Comparison of ENCODE assay signal across 8 cellular contexts in genomic region chr19:17554968-17555479, GRCh38. TPM values are rescaled to one million over a fixed set of nuclear protein-coding genes. Genes with fewer than 3 reads are reported as not detected.
A peak's percentile ranks its signal among the peaks of the same experiment; 100 is the strongest.
DNase-seq lines count a peak whose midpoint lies in the region; ATAC-seq and TF ChIP-seq lines count a peak whose summit lies in the region.

No MANE protein-coding gene starts in this region.

- TF ChIP-seq POLR2A in prostate gland (IDR thresholded peaks at IDR 0.05), result no peak

- no peak overlapping the region for H3K9ac ChIP-seq in NT2/D1 (ENCODE audit: insufficient read length, low read depth)

- ATAC-seq in HG02759 (IDR thresholded peaks at IDR 0.05; ENCODE audit: unreplicated experiment) (no peak), HG03439 (IDR thresholded peaks at IDR 0.05; ENCODE audit: unreplicated experiment) (no peak)

- peak overlapping the region; percentile 64 for H3K4me3 ChIP-seq in GM06990 (replicated peaks; ENCODE audit: low read depth, low read length)
- H3K4me3 ChIP-seq in NT2/D1 (ENCODE audit: insufficient read length, low read depth), result peak overlapping the region; percentile 99
- peak overlapping the region; percentile 86 for H3K4me3 ChIP-seq in epithelial cell of esophagus (ENCODE audit: low read length)
- H3K4me3 ChIP-seq in prostate gland, result peak overlapping the region; percentile 92 to 95

- H3K4me1 ChIP-seq in NT2/D1 (ENCODE audit: insufficient read depth, insufficient read length), result peaks cover 9% of the 10 kb centered on the region
- no peaks in the 10 kb centered on the region for H3K4me1 ChIP-seq in prostate gland (replicated peaks)

- WGBS in prostate gland, result 14% methylated on average over 19 of the region's 19 CpGs

- DNase-seq in GM06990 (ENCODE audit: extremely low read depth, insufficient read length) (no peak), NT2/D1 (ENCODE audit: low read depth, low spot score) (no peak), epithelial cell of esophagus (ENCODE audit: low read depth) (no peak), prostate gland (ENCODE audit: low spot score) (no peak), C1 segment of cervical spinal cord (lab: John Stamatoyannopoulos, UW) (no peak)
- DNase-seq in stimulated activated CD4-positive, alpha-beta T cell treated with anti-CD3 and anti-CD28 coated beads, Interleukin-15, amount 100 ng/mL, for 24 hours, result no peak

- peak overlapping the region; percentile 67 to 77 for H3K27ac ChIP-seq in prostate gland

- intact Hi-C loops in prostate gland (cut with DNase I), result no loop called here

- TF ChIP-seq CTCF in GM06990 (IDR thresholded peaks at IDR 0.05; ENCODE audit: insufficient read depth, low read length, poor library complexity, severe bottlenecking), result no peak
- TF ChIP-seq CTCF in epithelial cell of esophagus (IDR thresholded peaks at IDR 0.05; ENCODE audit: insufficient read depth, low read depth, low read length, missing control alignments), result no peak
- no peak for TF ChIP-seq CTCF in prostate gland (IDR thresholded peaks at IDR 0.05)

- peaks cover 8% of the 10 kb centered on the region for H3K36me3 ChIP-seq in GM06990 (ENCODE audit: control insufficient read depth, insufficient read depth, low read length)
- H3K36me3 ChIP-seq in NT2/D1 (ENCODE audit: insufficient read depth, insufficient read length, low read length), result peaks cover 20% of the 10 kb centered on the region
- H3K36me3 ChIP-seq in prostate gland, result peaks cover 0 to 8% of the 10 kb centered on the region in 2 donors

- H3K27me3 ChIP-seq in GM06990 (replicated peaks; ENCODE audit: control insufficient read depth, insufficient read depth, low read length) (no peaks in the 10 kb centered on the region), NT2/D1 (ENCODE audit: insufficient read depth, insufficient read length) (no peaks in the 10 kb centered on the region), prostate gland (replicated peaks; ENCODE audit: insufficient read depth) (no peaks in the 10 kb centered on the region)

- H3K9me3 ChIP-seq in NT2/D1 (ENCODE audit: insufficient read depth, low read length) (no peaks in the 10 kb centered on the region), prostate gland (no peaks in the 10 kb centered on the region)

RNA-seq across cellular contexts. Expression of gene COLGALT1, which starts 0.4 kb away (rescaled TPM):
- 10 to 100 TPM; 29.3 to 85.1 TPM for total RNA-seq in prostate gland

RNA-seq across cellular contexts. Expression of gene PGLS, which starts 43.6 kb away (rescaled TPM):
- total RNA-seq in prostate gland, result 100 to 1,000 TPM; 120 to 129 TPM
